13 cellular contexts compared by ENCODE assay signal in genomic region chr16:77540656-77541055, GRCh38.
DNase-seq lines count a peak whose midpoint lies in the region; ATAC-seq and TF ChIP-seq lines count a peak whose summit lies in the region.
"Had no signal": no experiment of that assay in that cellular context is flagged by ENCODE, and none has a peak within 500 bp of the region (broad histone marks: within the 10 kb centered on the region; RNA-seq: fewer than 3 reads in every experiment).

No MANE protein-coding gene starts in this region.

- H3K79me1 ChIP-seq in mesendoderm (ENCODE audit: low read length) = no peaks in the 10 kb centered on the region

- DNase-seq in CMK (ENCODE audit: low read depth) (peak; percentile 2), LHCN-M2 (ENCODE audit: low read depth) (peak; percentile 82), dermis blood vessel endothelial cell (peak; percentile 17), mesendoderm (peak; percentile 10), NCI-H345 treated with DMSO at 0.1 percent for 48 hours (lab: John Stamatoyannopoulos, UW; ENCODE audit: unreplicated experiment) (no peak), iPS-NIHi11 (ENCODE audit: low spot score) (no peak), colonic mucosa (no peak)
- DNase-seq: foreskin keratinocyte, NCI-H1436 treated with DMSO at 0.1 percent for 48 hours, NCI-H524 treated with DMSO at 0.1 percent for 48 hours, right lobe of liver, tibial artery had no signal

- no peak for ATAC-seq in HG03354 (IDR thresholded peaks at IDR 0.05; ENCODE audit: poor library complexity, severe bottlenecking, unreplicated experiment)
- ATAC-seq: foreskin keratinocyte, right lobe of liver had no signal

- no peak overlapping the region for H4K8ac ChIP-seq in mesendoderm (ENCODE audit: low read depth, low read length)

- H3K56ac ChIP-seq in mesendoderm (ENCODE audit: low read length) = no peak overlapping the region

- no CpG with 5 or more reads among the region's 2 CpGs for WGBS in mesendoderm (ENCODE audit: extremely low coverage, insufficient coverage, low lambda C conversion rate)

- no peak overlapping the region for H4K5ac ChIP-seq in mesendoderm (ENCODE audit: low read length)

- no peak overlapping the region for H2AK5ac ChIP-seq in mesendoderm (ENCODE audit: low read length)

- H3K9ac ChIP-seq in mesendoderm (ENCODE audit: low read length) (no peak overlapping the region), colonic mucosa (ENCODE audit: low read depth in 2 of 2, low read length in 2 of 2) (no peak overlapping the region)

- no peaks in the 10 kb centered on the region for H3K9me3 ChIP-seq in colonic mucosa
- H3K9me3 ChIP-seq: right lobe of liver, tibial artery had no signal

- no peaks in the 10 kb centered on the region for H3K27me3 ChIP-seq in mesendoderm (ENCODE audit: insufficient read depth, low read length, poor library complexity)
- no peaks in the 10 kb centered on the region for H3K27me3 ChIP-seq in colonic mucosa
- H3K27me3 ChIP-seq: foreskin keratinocyte, right lobe of liver, tibial artery had no signal

- no peak overlapping the region for H2BK15ac ChIP-seq in mesendoderm (replicated peaks; ENCODE audit: low read depth)

- no peak overlapping the region for H2BK5ac ChIP-seq in mesendoderm (ENCODE audit: low read length)

- no peak overlapping the region for H3K4ac ChIP-seq in mesendoderm (ENCODE audit: low read depth, low read length)

- H3K36me3 ChIP-seq in mesendoderm (ENCODE audit: control insufficient read depth, insufficient read depth, low read length) = no peaks in the 10 kb centered on the region
- H3K36me3 ChIP-seq in colonic mucosa = no peaks in the 10 kb centered on the region
- H3K36me3 ChIP-seq: right lobe of liver, tibial artery had no signal

- no peak overlapping the region for H2BK120ac ChIP-seq in mesendoderm (ENCODE audit: low read depth, low read length)

- H3K4me2 ChIP-seq in mesendoderm (ENCODE audit: low read length) = no peak overlapping the region

- intact Hi-C loops in colonic mucosa (cut with DNase I) = no loop called here

- H3K4me1 ChIP-seq in mesendoderm (ENCODE audit: control insufficient read depth, low read depth, low read length) (no peaks in the 10 kb centered on the region), colonic mucosa (no peaks in the 10 kb centered on the region)
- H3K4me1 ChIP-seq: foreskin keratinocyte, right lobe of liver, tibial artery had no signal

- TF ChIP-seq CTCF in colonic mucosa (IDR thresholded peaks at IDR 0.05) = no peak

- no peak overlapping the region for H3K4me3 ChIP-seq in mesendoderm (ENCODE audit: low read length)
- H3K4me3 ChIP-seq in colonic mucosa = no peak overlapping the region
- H3K4me3 ChIP-seq: right lobe of liver, tibial artery had no signal

- H3K23ac ChIP-seq in mesendoderm (ENCODE audit: low read length) = no peak overlapping the region

- H3K18ac ChIP-seq in mesendoderm (ENCODE audit: low read length) = no peak overlapping the region

- H3K27ac ChIP-seq in mesendoderm (ENCODE audit: low read depth, low read length) (no peak overlapping the region), colonic mucosa (no peak overlapping the region)
- H3K27ac ChIP-seq: foreskin keratinocyte, right lobe of liver, tibial artery had no signal

- no peaks in the 10 kb centered on the region for H3K79me2 ChIP-seq in mesendoderm (ENCODE audit: control insufficient read depth, insufficient read depth, low read length)

Comparison
In these comparisons a context has a peak if more than half of its experiments do, and no peak if none do; other contexts are left out.
1. DNase-seq: peak in CMK (single experiment), LHCN-M2 (single experiment), dermis blood vessel endothelial cell (single experiment) and mesendoderm (single experiment); none in NCI-H345 treated with DMSO at 0.1 percent for 48 hours (single experiment), iPS-NIHi11 (single experiment) and colonic mucosa (single experiment).